14 cellular contexts compared by ENCODE assay signal in the genomic region with DNA sequence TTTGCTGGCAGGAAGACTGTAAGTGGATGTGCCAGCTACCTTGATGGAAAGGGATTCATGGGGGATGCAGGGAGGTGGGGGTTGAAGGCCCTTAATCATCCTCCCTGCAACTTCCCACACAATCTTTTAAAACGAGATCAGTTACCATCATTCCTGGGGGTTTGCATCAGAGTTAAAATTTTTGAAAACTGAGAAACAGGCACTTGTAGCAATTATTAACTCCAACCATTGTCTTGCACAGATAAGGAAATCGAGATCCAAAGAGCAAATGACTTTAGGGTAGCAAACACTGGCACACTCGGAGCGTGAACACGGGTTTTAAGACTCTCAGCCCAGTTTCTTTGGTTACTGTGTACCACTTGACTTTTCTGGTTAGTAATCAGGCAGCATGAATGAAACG. TPM values are rescaled to one million over a fixed set of nuclear protein-coding genes. Genes with fewer than 3 reads are reported as not detected.
A peak's percentile ranks its signal among the peaks of the same experiment; 100 is the strongest.
DNase-seq lines count a peak whose midpoint lies in the region; ATAC-seq and TF ChIP-seq lines count a peak whose summit lies in the region.
"Had no signal": no experiment of that assay in that cellular context is flagged by ENCODE, and none has a peak within 500 bp of the region (broad histone marks: within the 10 kb centered on the region; RNA-seq: fewer than 3 reads in every experiment).

No MANE protein-coding gene starts in this region.

- H3K4me2 ChIP-seq in SK-N-SH (no peak overlapping the region), osteoblast (ENCODE audit: insufficient read depth, low read length) (no peak overlapping the region)

- no peaks in the 10 kb centered on the region for H3F3A ChIP-seq in SK-N-SH (replicated peaks; ENCODE audit: insufficient read depth)

- H3K4me1 ChIP-seq in HUES48 (ENCODE audit: control insufficient read depth, insufficient read depth, low read length) (peaks cover 20% of the 10 kb centered on the region), endodermal cell (ENCODE audit: control insufficient read depth, insufficient read depth, low read length) (no peaks in the 10 kb centered on the region), SK-N-SH (ENCODE audit: control insufficient read depth in 1 of 2, insufficient read depth in 2 of 2, low read depth in 1 of 2, low read length in 1 of 2) (no peaks in the 10 kb centered on the region), osteoblast (ENCODE audit: insufficient read depth, low read length) (peaks cover 8% of the 10 kb centered on the region)
- H3K4me1 ChIP-seq: BE2C had no signal

- TF ChIP-seq RAD21 in SK-N-SH (IDR thresholded peaks at IDR 0.05; ENCODE audit: low read length): no peak

- H3K27me3 ChIP-seq in HUES48 (ENCODE audit: control insufficient read depth, insufficient read depth, low read length): no peaks in the 10 kb centered on the region
- H3K27me3 ChIP-seq in endodermal cell (ENCODE audit: control insufficient read depth, insufficient read depth, low read length, poor library complexity, severe bottlenecking): no peaks in the 10 kb centered on the region
- H3K27me3 ChIP-seq in SK-N-SH (ENCODE audit: insufficient read depth): no peaks in the 10 kb centered on the region
- H3K27me3 ChIP-seq in osteoblast (ENCODE audit: insufficient read depth, low read length): no peaks in the 10 kb centered on the region
- H3K27me3 ChIP-seq: BE2C had no signal

- H3K36me3 Mint-ChIP-seq in endodermal cell (ENCODE audit: low read depth): no peaks in the 10 kb centered on the region
- H3K36me3 Mint-ChIP-seq in nephron (ENCODE audit: low read depth): peaks cover 5% of the 10 kb centered on the region

- H2AFZ ChIP-seq in SK-N-SH (ENCODE audit: low read depth) (no peak overlapping the region), osteoblast (ENCODE audit: low read length) (no peak overlapping the region)

- H3K27ac Mint-ChIP-seq in endodermal cell (peak overlapping the region; percentile 8), nephron (peak overlapping the region; percentile 26 to 45 (median 37))
- H3K27ac Mint-ChIP-seq: CD4-positive, alpha-beta T cell; IgD-negative memory B cell had no signal

- H3K27ac ChIP-seq in HUES48 (ENCODE audit: low read depth, low read length): peak overlapping the region; percentile 49
- no peak overlapping the region for H3K27ac ChIP-seq in endodermal cell (ENCODE audit: low read depth, low read length)
- H3K27ac ChIP-seq in SK-N-SH (ENCODE audit: low read depth in 2 of 2, low read length in 1 of 2): no peak overlapping the region
- no peak overlapping the region for H3K27ac ChIP-seq in osteoblast (ENCODE audit: low read depth, low read length)

- POLR2A ChIA-PET in SK-N-SH (lab: Yijun Ruan, JAX): no interaction called here

- no peak for TF ChIP-seq EP300 in SK-N-SH (IDR thresholded peaks at IDR 0.05; ENCODE audit: borderline replicate concordance in 1 of 2, low read depth in 1 of 2, low read length in 1 of 2)

- TF ChIP-seq CTCF in endodermal cell (conservative IDR thresholded peaks at IDR 0.05) (no peak), nephron (IDR thresholded peaks at IDR 0.05; ENCODE audit: unreplicated experiment in 3 of 3) (no peak), SK-N-SH (IDR thresholded peaks at IDR 0.05) (no peak), osteoblast (IDR thresholded peaks at IDR 0.05; ENCODE audit: extremely low read depth, low read depth, low read length) (no peak)

- 86 to 92% methylated on average over 5 to 6 of the region's 6 CpGs for whole genome bisulfite sequencing in endodermal cell (ENCODE audit: insufficient coverage in 1 of 2, insufficient read length in 1 of 2), 2 experiments
- WGBS in SK-N-SH (ENCODE audit: low lambda C conversion rate): 79% methylated on average over 6 of the region's 6 CpGs

- no peak overlapping the region for H3K4me3 Mint-ChIP-seq in endodermal cell
- no peak overlapping the region for H3K4me3 Mint-ChIP-seq in nephron
- H3K4me3 Mint-ChIP-seq: CD4-positive, alpha-beta T cell had no signal

- H3K9me3 ChIP-seq in HUES48 (ENCODE audit: control insufficient read depth, insufficient read depth, low read length) (no peaks in the 10 kb centered on the region), endodermal cell (ENCODE audit: control insufficient read depth, low read length) (no peaks in the 10 kb centered on the region), SK-N-SH (no peaks in the 10 kb centered on the region), osteoblast (ENCODE audit: low read depth, low read length) (no peaks in the 10 kb centered on the region)
- H3K9me3 ChIP-seq: BE2C had no signal

- H3K27me3 Mint-ChIP-seq in endodermal cell (ENCODE audit: insufficient read depth) (no peaks in the 10 kb centered on the region), nephron (ENCODE audit: low read depth) (no peaks in the 10 kb centered on the region)
- H3K27me3 Mint-ChIP-seq: CD4-positive, alpha-beta T cell; IgD-negative memory B cell had no signal

- no peaks in the 10 kb centered on the region for H3K79me2 ChIP-seq in SK-N-SH (ENCODE audit: insufficient read depth)
- H3K79me2 ChIP-seq in osteoblast (ENCODE audit: insufficient read depth, low read length): no peaks in the 10 kb centered on the region

- H3K4me3 ChIP-seq in HUES48 (ENCODE audit: low read depth, low read length): no peak overlapping the region
- no peak overlapping the region for H3K4me3 ChIP-seq in endodermal cell (ENCODE audit: low read length)
- H3K4me3 ChIP-seq in SK-N-SH (ENCODE audit: low read depth in 2 of 2, low read length in 1 of 2): no peak overlapping the region
- no peak overlapping the region for H3K4me3 ChIP-seq in osteoblast (ENCODE audit: insufficient read depth, low read length)
- H3K4me3 ChIP-seq: GM12878 had no signal

- no peak overlapping the region for H3K9ac ChIP-seq in HUES48 (ENCODE audit: low read depth, low read length)
- no peak overlapping the region for H3K9ac ChIP-seq in endodermal cell (ENCODE audit: extremely low read depth, low read length, poor library complexity, severe bottlenecking)
- no peak overlapping the region for H3K9ac ChIP-seq in SK-N-SH

- no peaks in the 10 kb centered on the region for H3K9me2 ChIP-seq in SK-N-SH

- CTCF ChIA-PET in SK-N-SH (lab: Yijun Ruan, JAX): interaction anchor here (1.2 kb wide), 1 partner anchor 129 kb away, joined by 3 read pairs; no protein-coding TSS in a partner anchor

- H4K20me1 ChIP-seq in SK-N-SH (ENCODE audit: insufficient read depth): no peaks in the 10 kb centered on the region
- no peaks in the 10 kb centered on the region for H4K20me1 ChIP-seq in osteoblast (ENCODE audit: insufficient read depth, low read length)

- H3K4me1 Mint-ChIP-seq in endodermal cell (peaks cover 11% of the 10 kb centered on the region), nephron (peaks cover 34% of the 10 kb centered on the region)

- no peaks in the 10 kb centered on the region for H3K36me3 ChIP-seq in HUES48 (ENCODE audit: control insufficient read depth, insufficient read depth, low read length)
- no peaks in the 10 kb centered on the region for H3K36me3 ChIP-seq in endodermal cell (ENCODE audit: control insufficient read depth, insufficient read depth, low read length)
- no peaks in the 10 kb centered on the region for H3K36me3 ChIP-seq in SK-N-SH (replicated peaks in 1 of 2; ENCODE audit: control insufficient read depth in 1 of 2, insufficient read depth in 2 of 2, low read length in 1 of 2)
- no peaks in the 10 kb centered on the region for H3K36me3 ChIP-seq in osteoblast (ENCODE audit: insufficient read depth, low read length)
- H3K36me3 ChIP-seq: BE2C had no signal

- H3K9me3 Mint-ChIP-seq in endodermal cell (no peaks in the 10 kb centered on the region), nephron (no peaks in the 10 kb centered on the region)
- H3K9me3 Mint-ChIP-seq: CD4-positive, alpha-beta T cell; IgD-negative memory B cell had no signal

- DNase-seq in endodermal cell: peak; percentile 25
- DNase-seq in SK-N-SH: no peak
- DNase-seq in SK-N-DZ (ENCODE audit: low spot score): no peak
- DNase-seq in osteoblast (ENCODE audit: insufficient read length, low spot score, missing footprints): no peak
- DNase-seq: BE2C; CD4-positive, alpha-beta T cell; NCI-H187; NK-92 treated with Interleukin-12 subunit alpha and Interleukin-12 subunit beta, amount 100 ng/mL, for 24 hours; SIG-M5 had no signal

- no peak for ATAC-seq in GM18858 (IDR thresholded peaks at IDR 0.05; ENCODE audit: unreplicated experiment)
- ATAC-seq: GM12878 had no signal

TF ChIP-seq in SK-N-SH, 30 proteins besides CTCF, POLR2A, EP300 and RAD21 (continues in another document):
- no peak for TF ChIP-seq RCOR1 (IDR thresholded peaks at IDR 0.05; ENCODE audit: low read length)
- TF ChIP-seq, protein P1, sequence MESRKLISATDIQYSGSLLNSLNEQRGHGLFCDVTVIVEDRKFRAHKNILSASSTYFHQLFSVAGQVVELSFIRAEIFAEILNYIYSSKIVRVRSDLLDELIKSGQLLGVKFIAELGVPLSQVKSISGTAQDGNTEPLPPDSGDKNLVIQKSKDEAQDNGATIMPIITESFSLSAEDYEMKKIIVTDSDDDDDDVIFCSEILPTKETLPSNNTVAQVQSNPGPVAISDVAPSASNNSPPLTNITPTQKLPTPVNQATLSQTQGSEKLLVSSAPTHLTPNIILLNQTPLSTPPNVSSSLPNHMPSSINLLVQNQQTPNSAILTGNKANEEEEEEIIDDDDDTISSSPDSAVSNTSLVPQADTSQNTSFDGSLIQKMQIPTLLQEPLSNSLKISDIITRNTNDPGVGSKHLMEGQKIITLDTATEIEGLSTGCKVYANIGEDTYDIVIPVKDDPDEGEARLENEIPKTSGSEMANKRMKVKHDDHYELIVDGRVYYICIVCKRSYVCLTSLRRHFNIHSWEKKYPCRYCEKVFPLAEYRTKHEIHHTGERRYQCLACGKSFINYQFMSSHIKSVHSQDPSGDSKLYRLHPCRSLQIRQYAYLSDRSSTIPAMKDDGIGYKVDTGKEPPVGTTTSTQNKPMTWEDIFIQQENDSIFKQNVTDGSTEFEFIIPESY (IDR thresholded peaks at IDR 0.05; ENCODE audit: borderline replicate concordance, low read depth): no peak
- TF ChIP-seq, protein P2, sequence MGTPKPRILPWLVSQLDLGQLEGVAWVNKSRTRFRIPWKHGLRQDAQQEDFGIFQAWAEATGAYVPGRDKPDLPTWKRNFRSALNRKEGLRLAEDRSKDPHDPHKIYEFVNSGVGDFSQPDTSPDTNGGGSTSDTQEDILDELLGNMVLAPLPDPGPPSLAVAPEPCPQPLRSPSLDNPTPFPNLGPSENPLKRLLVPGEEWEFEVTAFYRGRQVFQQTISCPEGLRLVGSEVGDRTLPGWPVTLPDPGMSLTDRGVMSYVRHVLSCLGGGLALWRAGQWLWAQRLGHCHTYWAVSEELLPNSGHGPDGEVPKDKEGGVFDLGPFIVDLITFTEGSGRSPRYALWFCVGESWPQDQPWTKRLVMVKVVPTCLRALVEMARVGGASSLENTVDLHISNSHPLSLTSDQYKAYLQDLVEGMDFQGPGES (IDR thresholded peaks at IDR 0.05; ENCODE audit: low read depth, low read length): no peak

RNA-seq across cellular contexts. Expression of a gene that starts 41.9 kb away (rescaled TPM):
- 1 to 10 TPM; 1.5 to 3.5 TPM for total RNA-seq in endodermal cell
- 4.3 TPM for polyA plus RNA-seq in endodermal cell (2013, experiment 1 of 2)
- 3.4 TPM for polyA plus RNA-seq in endodermal cell (2013, experiment 2 of 2)
- polyA plus RNA-seq in SK-N-SH (2012; rRNA removed): 6.1 and 7.7 TPM in 2 replicates
- 8.0 and 8.7 TPM in 2 replicates for polyA plus RNA-seq in SK-N-SH (2012; cell fraction: cytosol; rRNA removed)
- polyA plus RNA-seq in SK-N-SH (2012; cell fraction: nucleus; rRNA removed): 6.9 and 7.6 TPM in 2 replicates
- 11.5 and 16.0 TPM in 2 replicates for polyA plus RNA-seq in SK-N-DZ (2014; cell fraction: cytosol; rRNA removed)
- polyA plus RNA-seq in SK-N-DZ (2014; cell fraction: nucleus; rRNA removed): 7.6 and 8.4 TPM in 2 replicates
- total RNA-seq in osteoblast: 10.1 and 11.5 TPM in 2 replicates
